21 cellular contexts compared by ENCODE assay signal in genomic region chr10:128739937-128740336, GRCh38.
DNase-seq lines count a peak whose midpoint lies in the region; ATAC-seq and TF ChIP-seq lines count a peak whose summit lies in the region.
"Had no signal": no experiment of that assay in that cellular context is flagged by ENCODE, and none has a peak within 500 bp of the region (broad histone marks: within the 10 kb centered on the region; RNA-seq: fewer than 3 reads in every experiment).

No MANE protein-coding gene starts in this region.

- no peaks in the 10 kb centered on the region for H3K4me1 Mint-ChIP-seq in osteocyte (ENCODE audit: unreplicated experiment)

- no peak overlapping the region for H3K4me3 ChIP-seq in mesenchymal stem cell (ENCODE audit: insufficient read depth in 1 of 2, low read depth in 1 of 2, low read length in 2 of 2)
- H3K4me3 ChIP-seq: esophagus muscularis mucosa, upper lobe of left lung had no signal

- H3K27ac ChIP-seq in mesenchymal stem cell (ENCODE audit: low read length, poor library complexity, severe bottlenecking): no peak overlapping the region
- H3K27ac ChIP-seq: esophagus muscularis mucosa, upper lobe of left lung, VCaP had no signal

- 79% methylated on average over 9 of the region's 9 CpGs for WGBS in mesenchymal stem cell

- H4K91ac ChIP-seq in mesenchymal stem cell (ENCODE audit: low read length): no peak overlapping the region

- H4K8ac ChIP-seq in mesenchymal stem cell (ENCODE audit: low read length): no peak overlapping the region

- H2AFZ ChIP-seq in mesenchymal stem cell (ENCODE audit: low read depth, low read length): no peak overlapping the region

- H3K4me3 Mint-ChIP-seq in osteocyte (ENCODE audit: unreplicated experiment): no peak overlapping the region
- H3K4me3 Mint-ChIP-seq: activated naive CD4-positive, alpha-beta T cell treated with anti-CD3 and anti-CD28 coated beads for 36 hours; CD4-positive, alpha-beta T cell; effector memory CD8-positive, alpha-beta T cell had no signal

- no peak overlapping the region for H3K14ac ChIP-seq in mesenchymal stem cell (ENCODE audit: low read length in 2 of 2)

- no peak overlapping the region for H3K27ac Mint-ChIP-seq in osteocyte (ENCODE audit: unreplicated experiment)
- H3K27ac Mint-ChIP-seq: activated naive CD4-positive, alpha-beta T cell treated with anti-CD3 and anti-CD28 coated beads for 36 hours; CD4-positive, alpha-beta T cell; effector memory CD8-positive, alpha-beta T cell had no signal

- H3K9me3 ChIP-seq in mesenchymal stem cell (ENCODE audit: control insufficient read depth, low read length): no peaks in the 10 kb centered on the region
- H3K9me3 ChIP-seq: esophagus muscularis mucosa, upper lobe of left lung had no signal

- no peak overlapping the region for H2BK5ac ChIP-seq in mesenchymal stem cell (ENCODE audit: low read depth, low read length, poor library complexity, severe bottlenecking)

- H3K9ac ChIP-seq in mesenchymal stem cell (ENCODE audit: low read length): no peak overlapping the region

- no peak overlapping the region for H2BK15ac ChIP-seq in mesenchymal stem cell (ENCODE audit: low read depth, poor library complexity, severe bottlenecking)

- no peak for ATAC-seq in GM21723 (IDR thresholded peaks at IDR 0.05; ENCODE audit: unreplicated experiment)
- ATAC-seq: effector memory CD8-positive, alpha-beta T cell had no signal

- peaks cover 18% of the 10 kb centered on the region for H3K9me3 Mint-ChIP-seq in osteocyte (ENCODE audit: unreplicated experiment)
- H3K9me3 Mint-ChIP-seq: activated naive CD4-positive, alpha-beta T cell treated with anti-CD3 and anti-CD28 coated beads for 36 hours; CD4-positive, alpha-beta T cell; effector memory CD8-positive, alpha-beta T cell had no signal

- in situ Hi-C loops in SK-MEL-5 (cut with HindIII; ENCODE audit: low pct_unique_long_range_greater_than_20kb, low sequenced_read_pairs): no loop called here

- no peak overlapping the region for H3K23ac ChIP-seq in mesenchymal stem cell (ENCODE audit: low read length in 2 of 2)

- no peak for TF ChIP-seq CTCF in osteocyte (IDR thresholded peaks at IDR 0.05)

- DNase-seq in ELF-1 (ENCODE audit: low read depth, low spot score) (peak; percentile 44), HT-29 (ENCODE audit: low spot score) (peak; percentile 22), SK-MEL-5 (ENCODE audit: low read depth, low spot score) (peak; percentile 21), iPS-NIHi7 (ENCODE audit: extremely low spot score) (peak; percentile 73), osteocyte (ENCODE audit: extremely low spot score, unreplicated experiment) (no peak), NOMO-1 treated with DMSO at 0.1 percent for 48 hours (lab: John Stamatoyannopoulos, UW; ENCODE audit: unreplicated experiment) (no peak), mesenchymal stem cell (no peak)
- DNase-seq: activated CD4-positive, alpha-beta T cell treated with anti-CD3 and anti-CD28 coated beads, Interleukin-2, amount 50 U/mL, for 1 hour; activated naive CD4-positive, alpha-beta T cell treated with anti-CD3 and anti-CD28 coated beads for 36 hours; amniotic stem cell; CD4-positive, alpha-beta T cell; effector memory CD8-positive, alpha-beta T cell; NCI-H1105 treated with DMSO at 0.1 percent for 48 hours; NCI-H2081 treated with DMSO at 0.1 percent for 48 hours; nucleus accumbens; small intestine; stimulated activated CD4-positive, alpha-beta T cell treated with anti-CD3 and anti-CD28 coated beads, Interleukin-1b, Interleukin-23, amount 100 ng/mL, for 48 hours; upper lobe of left lung had no signal

- H3K36me3 ChIP-seq in mesenchymal stem cell (ENCODE audit: control insufficient read depth in 1 of 2, insufficient read depth in 2 of 2, low read depth in 1 of 2, low read length in 2 of 2): no peaks in the 10 kb centered on the region
- H3K36me3 ChIP-seq: esophagus muscularis mucosa, upper lobe of left lung had no signal

- H2BK120ac ChIP-seq in mesenchymal stem cell (ENCODE audit: low read depth, low read length): no peak overlapping the region

- H3K18ac ChIP-seq in mesenchymal stem cell (ENCODE audit: low read depth in 1 of 2, low read length in 2 of 2): no peak overlapping the region

- H3K27me3 Mint-ChIP-seq in osteocyte (ENCODE audit: unreplicated experiment): no peaks in the 10 kb centered on the region
- H3K27me3 Mint-ChIP-seq: CD4-positive, alpha-beta T cell had no signal

- no peak overlapping the region for H3K4me2 ChIP-seq in mesenchymal stem cell (ENCODE audit: low read length, poor library complexity, severe bottlenecking)

- no peaks in the 10 kb centered on the region for H3K79me1 ChIP-seq in mesenchymal stem cell (replicated peaks; ENCODE audit: low read length, poor library complexity, severe bottlenecking)

- no peak overlapping the region for H2BK12ac ChIP-seq in mesenchymal stem cell (ENCODE audit: low read length in 2 of 2)

- H2AK5ac ChIP-seq in mesenchymal stem cell (ENCODE audit: low read length, severe bottlenecking): no peak overlapping the region

- H3K27me3 ChIP-seq in mesenchymal stem cell (ENCODE audit: control insufficient read depth in 1 of 2, insufficient read depth in 1 of 2, low read length in 2 of 2): peaks cover 0 to 14% of the 10 kb centered on the region in 2 experiments
- H3K27me3 ChIP-seq: upper lobe of left lung had no signal

- H3K4ac ChIP-seq in mesenchymal stem cell (ENCODE audit: low read depth in 1 of 2, low read length in 2 of 2): no peak overlapping the region

- H3K36me3 Mint-ChIP-seq in osteocyte (ENCODE audit: unreplicated experiment): no peaks in the 10 kb centered on the region

- no peaks in the 10 kb centered on the region for H3K4me1 ChIP-seq in mesenchymal stem cell (ENCODE audit: control insufficient read depth, insufficient read depth, low read depth, low read length)
- H3K4me1 ChIP-seq: esophagus muscularis mucosa, upper lobe of left lung had no signal

Comparison
In these comparisons a context has a peak if more than half of its experiments do, and no peak if none do; other contexts are left out.
1. DNase-seq: peak in ELF-1 (single experiment), HT-29 (single experiment), SK-MEL-5 (single experiment) and iPS-NIHi7 (single experiment); none in osteocyte (single experiment), NOMO-1 treated with DMSO at 0.1 percent for 48 hours (single experiment) and mesenchymal stem cell (single experiment).